8 cellular contexts compared by ENCODE assay signal in the genomic region with DNA sequence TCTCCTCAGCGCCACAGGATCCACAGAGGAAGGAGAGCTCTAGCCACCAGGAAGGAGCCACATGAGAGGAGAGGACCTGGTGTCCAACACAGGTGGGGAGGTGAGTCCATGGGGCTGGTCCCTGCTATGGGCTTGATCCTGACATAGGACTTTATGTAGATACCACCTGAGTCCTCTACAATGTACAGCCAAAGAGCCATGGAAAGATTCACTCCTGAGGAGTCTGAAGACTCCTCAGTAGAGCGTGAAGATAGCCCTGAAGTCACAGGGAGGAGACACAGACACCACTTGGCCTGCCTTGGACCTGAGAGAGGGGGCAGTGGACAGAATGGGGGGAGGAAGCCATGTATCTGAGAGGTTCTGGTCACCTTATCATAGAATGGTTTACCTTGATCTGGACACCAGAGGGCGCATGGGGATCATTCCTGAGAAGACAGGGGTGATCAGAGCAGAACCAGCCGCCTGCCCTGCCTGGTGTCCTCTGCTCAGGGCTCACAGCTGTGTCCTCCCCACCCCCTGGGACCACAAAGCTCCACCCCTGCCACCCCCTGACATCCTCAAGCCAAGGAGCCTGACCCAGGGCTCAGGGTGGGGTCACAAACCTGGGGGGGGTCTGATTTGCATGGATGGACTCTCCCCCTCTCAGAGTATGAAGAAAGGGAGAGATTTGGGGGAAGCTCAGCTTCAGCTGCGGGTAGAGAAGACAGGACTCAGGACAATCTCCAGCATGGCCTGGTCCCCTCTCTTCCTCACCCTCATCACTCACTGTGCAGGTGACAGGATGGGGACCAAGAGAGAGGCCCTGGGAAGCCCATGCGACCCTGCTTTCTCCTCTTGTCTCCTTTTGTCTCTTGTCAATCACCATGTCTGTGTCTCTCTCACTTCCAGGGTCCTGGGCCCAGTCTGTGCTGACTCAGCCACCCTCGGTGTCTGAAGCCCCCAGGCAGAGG.
A peak's percentile ranks its signal among the peaks of the same experiment; 100 is the strongest.
DNase-seq lines count a peak whose midpoint lies in the region; ATAC-seq and TF ChIP-seq lines count a peak whose summit lies in the region.

No MANE protein-coding gene starts in this region.

- DNase-seq in D341Med (ENCODE audit: low spot score) (peak; percentile 79), activated T-cell treated with anti-CD3 and anti-CD28 coated beads for 48 hours (ENCODE audit: low read depth) (peak; percentile 46), fibroblast of the aortic adventitia (ENCODE audit: low read depth) (peak; percentile 55), ovary (peak in 4 of 5 donors; percentile 45 to 69 (median 50)), aorta (peak in 1 of 2 donors; percentile 58)

- H3K27me3 ChIP-seq in OCI-LY3 (ENCODE audit: low read depth, low read length) (no peaks in the 10 kb centered on the region; the same call in 1 of the 2 replicates), ovary (no peaks in the 10 kb centered on the region), aorta (ENCODE audit: control insufficient read depth in 1 of 2, insufficient read depth in 2 of 2, low read length in 1 of 2) (no peaks in the 10 kb centered on the region)

- no peak overlapping the region for H2AFZ ChIP-seq in OCI-LY3 (ENCODE audit: low read depth, low read length)

- no peak for TF ChIP-seq POLR2A in ovary (IDR thresholded peaks at IDR 0.05)

- no peaks in the 10 kb centered on the region for H3K79me2 ChIP-seq in OCI-LY3 (ENCODE audit: low read length)

- no peak for TF ChIP-seq EP300 in ovary (IDR thresholded peaks at IDR 0.05)

- no peak overlapping the region for H3K27ac ChIP-seq in OCI-LY3 (ENCODE audit: low read length)
- H3K27ac ChIP-seq in ovary: no peak overlapping the region
- H3K27ac ChIP-seq in aorta (ENCODE audit: low read depth in 1 of 2, low read length in 2 of 2): no peak overlapping the region

- H3K4me2 ChIP-seq in OCI-LY3 (ENCODE audit: low read length): peak overlapping the region; percentile 24; the same call in 1 of the 2 replicates

- intact Hi-C loops in ovary (cut with DNase I) (no loop called here), aorta (cut with DNase I) (no loop called here)

- peak; percentile 55 for TF ChIP-seq CTCF in OCI-LY3 (IDR thresholded peaks at IDR 0.05; ENCODE audit: low read depth, low read length)
- TF ChIP-seq CTCF in fibroblast of the aortic adventitia (IDR thresholded peaks at IDR 0.05; ENCODE audit: insufficient read depth, low read length): peak; percentile 77
- TF ChIP-seq CTCF in ovary (IDR thresholded peaks at IDR 0.05): peak in 1 of 3 donors; percentile 26

- H3K4me1 ChIP-seq in OCI-LY3 (ENCODE audit: low read length): peaks cover 26% of the 10 kb centered on the region
- H3K4me1 ChIP-seq in ovary (ENCODE audit: insufficient read depth): peaks cover 6% of the 10 kb centered on the region
- H3K4me1 ChIP-seq in aorta (ENCODE audit: control insufficient read depth in 1 of 2, insufficient read depth in 2 of 2, low read length in 2 of 2): no peaks in the 10 kb centered on the region

- no peaks in the 10 kb centered on the region for H3K9me3 ChIP-seq in OCI-LY3 (ENCODE audit: insufficient read depth, low read length)
- H3K9me3 ChIP-seq in ovary: no peaks in the 10 kb centered on the region
- H3K9me3 ChIP-seq in aorta (ENCODE audit: control insufficient read depth, low read length): no peaks in the 10 kb centered on the region

- H3K4me3 ChIP-seq in OCI-LY3 (ENCODE audit: low read length) (no peak overlapping the region), fibroblast of the aortic adventitia (ENCODE audit: low read depth, low read length) (no peak overlapping the region), ovary (no peak overlapping the region), aorta (ENCODE audit: low read length in 2 of 2) (no peak overlapping the region)

- H4K20me1 ChIP-seq in OCI-LY3 (ENCODE audit: insufficient read depth, low read length): no peaks in the 10 kb centered on the region

- H3K36me3 ChIP-seq in OCI-LY3 (replicated peaks; ENCODE audit: low read depth, low read length) (no peaks in the 10 kb centered on the region), ovary (no peaks in the 10 kb centered on the region), aorta (ENCODE audit: control insufficient read depth in 1 of 2, insufficient read depth in 2 of 2, low read length in 1 of 2) (no peaks in the 10 kb centered on the region)

- no peak overlapping the region for H3K9ac ChIP-seq in OCI-LY3 (ENCODE audit: low read length)

- peak; percentile 63 for ATAC-seq in HG03280 (IDR thresholded peaks at IDR 0.05; ENCODE audit: unreplicated experiment)
- peak; percentile 65 for ATAC-seq in aorta (ENCODE audit: low FRiP score)
- no peak for ATAC-seq in GM21447 (IDR thresholded peaks at IDR 0.05; ENCODE audit: unreplicated experiment)

- whole genome bisulfite sequencing in ovary, 3 donors: 64 to 70% (median 69%) methylated on average over 7 of the region's 7 CpGs
- WGBS in aorta, 2 donors: 44 to 47% methylated on average over 7 of the region's 7 CpGs
